In the genomic region with DNA sequence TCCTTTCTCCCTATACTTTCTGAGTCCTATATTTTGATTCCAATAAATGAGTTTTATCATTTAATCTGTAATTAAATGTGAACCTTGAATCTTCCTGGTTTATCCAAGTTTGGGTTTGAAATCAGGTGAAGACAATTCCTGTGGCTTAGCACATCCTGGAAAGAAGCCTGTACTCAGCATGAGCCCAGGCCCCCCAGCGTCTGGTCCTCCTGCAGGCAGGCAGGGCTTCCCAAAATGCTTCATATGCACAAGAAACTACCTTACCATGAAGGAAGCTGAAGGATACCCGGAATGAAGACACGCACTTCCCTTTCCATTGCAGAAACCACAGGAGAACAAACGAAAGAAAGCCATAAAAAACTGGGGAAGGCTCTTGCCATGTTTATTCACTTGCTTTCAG, we compare ENCODE assay signal across 16 cellular contexts.
DNase-seq lines count a peak whose midpoint lies in the region; ATAC-seq, FAIRE-seq and TF ChIP-seq lines count a peak whose summit lies in the region.
"Had no signal": no experiment of that assay in that cellular context is flagged by ENCODE, and none has a peak within 500 bp of the region (broad histone marks: within the 10 kb centered on the region; RNA-seq: fewer than 3 reads in every experiment).

No MANE protein-coding gene starts in this region.

- no peak overlapping the region for H3K4me2 ChIP-seq in K562 (ENCODE audit: insufficient read depth, low read length)
- H3K4me2 ChIP-seq: BLaER1 treated with 17β-estradiol and CSF1 and Interleukin-3, amounts not matched to agents 10 nM and 100 nM had no signal

- TF ChIP-seq POLR2A in K562 (conservative IDR thresholded peaks at IDR 0.05): no peak

- no peak overlapping the region for H2AFZ ChIP-seq in K562 (ENCODE audit: low read depth, low read length)

- TF ChIP-seq CTCF in K562 (IDR thresholded peaks at IDR 0.05 in 2 of 3, conservative IDR thresholded peaks at IDR 0.05 in 1 of 3; ENCODE audit: insufficient read depth in 2 of 3, low read depth in 1 of 3, low read length in 3 of 3) (no peak), GM13977 (IDR thresholded peaks at IDR 0.05; ENCODE audit: extremely low read depth, insufficient read depth, missing control alignments) (no peak)

- no peak for TF ChIP-seq RAD21 in K562 (CRISPR knock-in tag; conservative IDR thresholded peaks at IDR 0.05 in 1 of 2, IDR thresholded peaks at IDR 0.05 in 1 of 2)

- BruUV-seq in K562 (replicated peaks; lab: Mats Ljungman, UMichigan): no TSS peak

- H3K9me3 ChIP-seq in K562 (replicated peaks; ENCODE audit: control insufficient read depth, insufficient read depth, low read depth, low read length): no peaks in the 10 kb centered on the region
- H3K9me3 ChIP-seq: BLaER1 treated with 17β-estradiol and CSF1 and Interleukin-3, amounts not matched to agents 10 nM and 100 nM had no signal

- peaks cover 7 to 32% of the 10 kb centered on the region in 2 experiments; a peak in 3 of 5 replicates for H3K27me3 ChIP-seq in K562 (ENCODE audit: control insufficient read depth in 2 of 2, insufficient read depth in 2 of 2, low read length in 2 of 2)

- in situ Hi-C loops in K562 (cut with MboI): no loop called here
- in situ Hi-C loops in GM13977 (cut with MboI; ENCODE audit: low pct_unique_long_range_greater_than_20kb, low sequenced_read_pairs, unreplicated experiment): no loop called here

- no peaks in the 10 kb centered on the region; the same call in 2 of the 3 replicates for H3K36me3 ChIP-seq in K562 (ENCODE audit: control insufficient read depth, insufficient read depth, low read length)
- H3K36me3 ChIP-seq: BLaER1 treated with 17β-estradiol and CSF1 and Interleukin-3, amounts not matched to agents 10 nM and 100 nM had no signal

- H3K9ac ChIP-seq in K562 (ENCODE audit: insufficient read depth in 1 of 2, low read depth in 2 of 2, low read length in 2 of 2): no peak overlapping the region
- H3K9ac ChIP-seq: BLaER1 treated with 17β-estradiol and CSF1 and Interleukin-3, amounts not matched to agents 10 nM and 100 nM had no signal

- H3K4me3 ChIP-seq in K562: no peak overlapping the region
- H3K4me3 ChIP-seq: BLaER1 treated with 17β-estradiol and CSF1 and Interleukin-3, amounts not matched to agents 10 nM and 100 nM had no signal

- POLR2A ChIA-PET in K562 (lab: Yijun Ruan, JAX): no interaction called here

- TF ChIP-seq EP300 in K562 (IDR thresholded peaks at IDR 0.05; ENCODE audit: low read length): no peak

- no peak for FAIRE-seq in K562 (lab: Jason Lieb, UNC)
- FAIRE-seq: G401.6, GM12891 had no signal

- no peaks in the 10 kb centered on the region for H3K9me1 ChIP-seq in K562 (ENCODE audit: control insufficient read depth, insufficient read depth, low read length)

- intact Hi-C loops in K562 (cut with micrococcal nuclease): no loop called here
- intact Hi-C loops in left colon (cut with DNase I, micrococcal nuclease): no loop called here

- no peaks in the 10 kb centered on the region for H3K79me2 ChIP-seq in K562 (ENCODE audit: control insufficient read depth, insufficient read depth, low read length)

- no peaks in the 10 kb centered on the region for H4K20me1 ChIP-seq in K562 (replicated peaks; ENCODE audit: control insufficient read depth, insufficient read depth, low read length)
- H4K20me1 ChIP-seq: BLaER1 treated with 17β-estradiol and CSF1 and Interleukin-3, amounts not matched to agents 10 nM and 100 nM had no signal

- H3K4me1 ChIP-seq in K562 (replicated peaks in 1 of 2; ENCODE audit: control insufficient read depth in 2 of 2, insufficient read depth in 2 of 2, low read length in 2 of 2): no peaks in the 10 kb centered on the region
- H3K4me1 ChIP-seq: BLaER1 treated with 17β-estradiol and CSF1 and Interleukin-3, amounts not matched to agents 10 nM and 100 nM had no signal

- no peak overlapping the region for H3K27ac ChIP-seq in K562 (ENCODE audit: extremely low read depth, low read depth, low read length)
- H3K27ac ChIP-seq: BLaER1 treated with 17β-estradiol and CSF1 and Interleukin-3, amounts not matched to agents 10 nM and 100 nM had no signal

- WGBS in K562 (ENCODE audit: insufficient coverage, low coverage, missing lambda C conversion rate): 0% methylated on average over 4 of the region's 4 CpGs

- DNase-seq in NCI-H2029 treated with DMSO at 0.1 percent for 48 hours (lab: John Stamatoyannopoulos, UW): peak; percentile 50
- DNase-seq in NCI-H2029 (lab: John Stamatoyannopoulos, UW): no peak
- no peak for DNase-seq in K562 (ENCODE audit: extremely low read depth in 1 of 4, low spot score in 3 of 4)
- DNase-seq in left colon: no peak
- no peak for DNase-seq in NCI-H524 (lab: John Stamatoyannopoulos, UW)
- DNase-seq in SKM-1 treated with dmso at 0.1 percent for 144 hours (lab: John Stamatoyannopoulos, UW; ENCODE audit: unreplicated experiment): no peak
- DNase-seq in GM13977 (ENCODE audit: low spot score): no peak
- DNase-seq: 8988T; CD4-positive, CD25-positive, alpha-beta regulatory T cell; DMS79 treated with DMSO at 0.1 percent for 48 hours; EL had no signal

- no peak for ATAC-seq in K562
- peak; percentile 47 for ATAC-seq in left colon
- ATAC-seq in esophagus mucosa: no peak
- ATAC-seq: HCT116 had no signal

- CTCF ChIA-PET in K562 (lab: Yijun Ruan, JAX; ENCODE audit: low intra/inter-chr PET ratio): no interaction called here

TF ChIP-seq in K562, 482 proteins besides CTCF, POLR2A, EP300 and RAD21:
- no peak for TF ChIP-seq NUFIP1 (IDR thresholded peaks at IDR 0.05; ENCODE audit: partially characterized antibody)
- TF ChIP-seq SPI1 (IDR thresholded peaks at IDR 0.05; ENCODE audit: borderline replicate concordance, low read depth, low read length): 0 out of 2 replicates have a peak, but pooled peaks have one; percentile 2
